ENCODE assay signal across 1 cellular context in the genomic region with DNA sequence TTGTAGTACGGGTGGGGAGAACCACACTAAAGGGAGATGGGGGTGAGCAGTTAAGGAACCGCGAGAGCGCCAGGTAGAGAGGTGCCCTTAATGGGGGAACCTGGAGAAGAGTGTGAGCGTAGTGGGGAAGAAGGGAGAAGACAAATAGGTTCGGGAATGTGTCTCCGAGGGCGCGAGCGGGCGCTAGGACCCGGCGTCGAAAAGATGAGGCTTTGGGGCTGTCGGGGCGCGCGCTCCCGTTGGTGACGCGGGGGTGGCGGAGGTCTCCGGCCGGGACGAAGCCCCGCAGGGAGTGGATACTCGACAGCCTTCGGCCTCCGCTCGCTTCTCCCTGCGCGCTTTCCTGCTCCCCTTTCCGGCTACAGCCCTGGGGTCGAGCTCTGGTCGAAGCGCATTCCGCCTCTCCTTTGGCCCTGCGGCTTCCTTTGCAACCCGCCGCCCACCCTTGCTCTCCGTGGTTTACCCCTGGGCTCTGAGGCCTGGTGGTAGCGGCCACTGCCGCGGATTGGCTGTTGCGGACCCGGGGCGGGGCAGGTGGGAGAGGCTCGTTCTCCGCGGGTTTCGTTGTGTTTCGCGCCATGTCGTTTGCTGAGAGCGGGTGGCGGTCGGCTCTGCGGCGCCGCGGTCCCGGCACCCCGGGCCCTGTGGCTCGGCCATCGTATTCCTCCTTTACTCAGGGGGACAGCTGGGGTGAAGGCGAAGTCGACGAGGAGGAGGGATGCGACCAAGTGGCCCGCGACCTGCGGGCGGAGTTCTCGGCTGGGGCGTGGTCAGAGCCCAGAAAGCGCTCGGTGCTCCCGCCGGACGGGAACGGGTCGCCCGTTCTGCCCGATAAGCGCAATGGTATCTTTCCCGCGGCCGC.
A peak's percentile ranks its signal among the peaks of the same experiment; 100 is the strongest.
TF ChIP-seq lines count a peak whose summit lies in the region.

TSS of gene ARL6IP6 (plus strand) at position 574 of the 862 bp plus-strand sequence. CDS start at position 579, 5 bp downstream.

TF ChIP-seq in HepG2, 621 proteins besides CTCF, POLR2A, EP300 and RAD21 (continued from another document and continues in another):
- TF ChIP-seq ARID5B (CRISPR knock-in tag; IDR thresholded peaks at IDR 0.05) (no peak), E2F1 (CRISPR knock-in tag; IDR thresholded peaks at IDR 0.05) (peak; percentile 88; the same call in 1 of the 2 replicates), BRCA1 (CRISPR knock-in tag; IDR thresholded peaks at IDR 0.05) (peak; percentile 36), ZNF556 (CRISPR knock-in tag; IDR thresholded peaks at IDR 0.05; ENCODE audit: borderline replicate concordance) (peak; percentile 12; the same call in 1 of the 2 replicates), NONO (IDR thresholded peaks at IDR 0.05) (no peak), NONO (CRISPR knock-in tag; conservative IDR thresholded peaks at IDR 0.05) (peak; percentile 93), ATAD3A (CRISPR knock-in tag; IDR thresholded peaks at IDR 0.05) (no peak; the same call in 1 of the 2 replicates), TP53 (CRISPR knock-in tag; conservative IDR thresholded peaks at IDR 0.05) (no peak; the same call in 1 of the 2 replicates), NR2F6 (IDR thresholded peaks at IDR 0.05) (no peak), NR2F6 (CRISPR knock-in tag; IDR thresholded peaks at IDR 0.05) (peak; percentile 34), U2AF1 (optimal IDR thresholded peaks at IDR 0.05; ENCODE audit: low read depth, low read length) (peak; percentile 96), PATZ1 (CRISPR knock-in tag; IDR thresholded peaks at IDR 0.05) (peak; percentile 2), CCAR2 (optimal IDR thresholded peaks at IDR 0.05; ENCODE audit: low read depth, low read length) (no peak), SATB2 (CRISPR knock-in tag; IDR thresholded peaks at IDR 0.05) (peak; percentile 83; the same call in 1 of the 2 replicates), SAP130 (CRISPR knock-in tag; IDR thresholded peaks at IDR 0.05; ENCODE audit: low read depth) (peak; percentile 77), ETV6 (CRISPR knock-in tag; conservative IDR thresholded peaks at IDR 0.05) (no peak; the same call in 1 of the 2 replicates), ZNF3 (CRISPR knock-in tag; IDR thresholded peaks at IDR 0.05) (no peak), NR2F1 (CRISPR knock-in tag; IDR thresholded peaks at IDR 0.05) (peak in 1 of 2 experiments; percentile 41; a peak in 2 of 4 replicates), CHD4 (IDR thresholded peaks at IDR 0.05; ENCODE audit: borderline replicate concordance, low read length) (no peak), NPAS2 (CRISPR knock-in tag; IDR thresholded peaks at IDR 0.05; ENCODE audit: borderline replicate concordance) (no peak), ZNF20 (CRISPR knock-in tag; IDR thresholded peaks at IDR 0.05) (peak; percentile 97), ZSCAN22 (CRISPR knock-in tag; IDR thresholded peaks at IDR 0.05) (no peak; the same call in 1 of the 2 replicates), ZNF260 (CRISPR knock-in tag; IDR thresholded peaks at IDR 0.05; ENCODE audit: borderline replicate concordance, low read depth) (no peak), ZNF589 (CRISPR knock-in tag; conservative IDR thresholded peaks at IDR 0.05) (peak; percentile 91; the same call in 1 of the 2 replicates), KDM6A (CRISPR knock-in tag; IDR thresholded peaks at IDR 0.05; ENCODE audit: low read depth) (no peak), ZMAT5 (CRISPR knock-in tag; IDR thresholded peaks at IDR 0.05; ENCODE audit: borderline replicate concordance, low read depth) (no peak), ZNF205 (CRISPR knock-in tag; IDR thresholded peaks at IDR 0.05) (no peak; the same call in 1 of the 2 replicates), PPARG (CRISPR knock-in tag; conservative IDR thresholded peaks at IDR 0.05) (no peak), GABPA (IDR thresholded peaks at IDR 0.05; ENCODE audit: low read depth, low read length) (no peak), GABPA (CRISPR knock-in tag; IDR thresholded peaks at IDR 0.05; ENCODE audit: low read depth) (no peak; the same call in 1 of the 2 replicates), ZNF33B (CRISPR knock-in tag; IDR thresholded peaks at IDR 0.05) (peak; percentile 91)
- TF ChIP-seq, protein P1, sequence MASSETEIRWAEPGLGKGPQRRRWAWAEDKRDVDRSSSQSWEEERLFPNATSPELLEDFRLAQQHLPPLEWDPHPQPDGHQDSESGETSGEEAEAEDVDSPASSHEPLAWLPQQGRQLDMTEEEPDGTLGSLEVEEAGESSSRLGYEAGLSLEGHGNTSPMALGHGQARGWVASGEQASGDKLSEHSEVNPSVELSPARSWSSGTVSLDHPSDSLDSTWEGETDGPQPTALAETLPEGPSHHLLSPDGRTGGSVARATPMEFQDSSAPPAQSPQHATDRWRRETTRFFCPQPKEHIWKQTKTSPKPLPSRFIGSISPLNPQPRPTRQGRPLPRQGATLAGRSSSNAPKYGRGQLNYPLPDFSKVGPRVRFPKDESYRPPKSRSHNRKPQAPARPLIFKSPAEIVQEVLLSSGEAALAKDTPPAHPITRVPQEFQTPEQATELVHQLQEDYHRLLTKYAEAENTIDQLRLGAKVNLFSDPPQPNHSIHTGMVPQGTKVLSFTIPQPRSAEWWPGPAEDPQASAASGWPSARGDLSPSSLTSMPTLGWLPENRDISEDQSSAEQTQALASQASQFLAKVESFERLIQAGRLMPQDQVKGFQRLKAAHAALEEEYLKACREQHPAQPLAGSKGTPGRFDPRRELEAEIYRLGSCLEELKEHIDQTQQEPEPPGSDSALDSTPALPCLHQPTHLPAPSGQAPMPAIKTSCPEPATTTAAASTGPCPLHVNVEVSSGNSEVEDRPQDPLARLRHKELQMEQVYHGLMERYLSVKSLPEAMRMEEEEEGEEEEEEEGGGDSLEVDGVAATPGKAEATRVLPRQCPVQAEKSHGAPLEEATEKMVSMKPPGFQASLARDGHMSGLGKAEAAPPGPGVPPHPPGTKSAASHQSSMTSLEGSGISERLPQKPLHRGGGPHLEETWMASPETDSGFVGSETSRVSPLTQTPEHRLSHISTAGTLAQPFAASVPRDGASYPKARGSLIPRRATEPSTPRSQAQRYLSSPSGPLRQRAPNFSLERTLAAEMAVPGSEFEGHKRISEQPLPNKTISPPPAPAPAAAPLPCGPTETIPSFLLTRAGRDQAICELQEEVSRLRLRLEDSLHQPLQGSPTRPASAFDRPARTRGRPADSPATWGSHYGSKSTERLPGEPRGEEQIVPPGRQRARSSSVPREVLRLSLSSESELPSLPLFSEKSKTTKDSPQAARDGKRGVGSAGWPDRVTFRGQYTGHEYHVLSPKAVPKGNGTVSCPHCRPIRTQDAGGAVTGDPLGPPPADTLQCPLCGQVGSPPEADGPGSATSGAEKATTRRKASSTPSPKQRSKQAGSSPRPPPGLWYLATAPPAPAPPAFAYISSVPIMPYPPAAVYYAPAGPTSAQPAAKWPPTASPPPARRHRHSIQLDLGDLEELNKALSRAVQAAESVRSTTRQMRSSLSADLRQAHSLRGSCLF (CRISPR knock-in tag; IDR thresholded peaks at IDR 0.05; ENCODE audit: borderline replicate concordance) = no peak; the same call in 1 of the 2 replicates
- TF ChIP-seq, protein P2, sequence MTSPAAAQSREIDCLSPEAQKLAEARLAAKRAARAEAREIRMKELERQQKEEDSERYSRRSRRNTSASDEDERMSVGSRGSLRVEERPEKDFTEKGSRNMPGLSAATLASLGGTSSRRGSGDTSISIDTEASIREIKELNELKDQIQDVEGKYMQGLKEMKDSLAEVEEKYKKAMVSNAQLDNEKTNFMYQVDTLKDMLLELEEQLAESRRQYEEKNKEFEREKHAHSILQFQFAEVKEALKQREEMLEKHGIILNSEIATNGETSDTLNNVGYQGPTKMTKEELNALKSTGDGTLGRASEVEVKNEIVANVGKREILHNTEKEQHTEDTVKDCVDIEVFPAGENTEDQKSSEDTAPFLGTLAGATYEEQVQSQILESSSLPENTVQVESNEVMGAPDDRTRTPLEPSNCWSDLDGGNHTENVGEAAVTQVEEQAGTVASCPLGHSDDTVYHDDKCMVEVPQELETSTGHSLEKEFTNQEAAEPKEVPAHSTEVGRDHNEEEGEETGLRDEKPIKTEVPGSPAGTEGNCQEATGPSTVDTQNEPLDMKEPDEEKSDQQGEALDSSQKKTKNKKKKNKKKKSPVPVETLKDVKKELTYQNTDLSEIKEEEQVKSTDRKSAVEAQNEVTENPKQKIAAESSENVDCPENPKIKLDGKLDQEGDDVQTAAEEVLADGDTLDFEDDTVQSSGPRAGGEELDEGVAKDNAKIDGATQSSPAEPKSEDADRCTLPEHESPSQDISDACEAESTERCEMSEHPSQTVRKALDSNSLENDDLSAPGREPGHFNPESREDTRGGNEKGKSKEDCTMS (CRISPR knock-in tag; conservative IDR thresholded peaks at IDR 0.05) = no peak
- TF ChIP-seq, protein P3, sequence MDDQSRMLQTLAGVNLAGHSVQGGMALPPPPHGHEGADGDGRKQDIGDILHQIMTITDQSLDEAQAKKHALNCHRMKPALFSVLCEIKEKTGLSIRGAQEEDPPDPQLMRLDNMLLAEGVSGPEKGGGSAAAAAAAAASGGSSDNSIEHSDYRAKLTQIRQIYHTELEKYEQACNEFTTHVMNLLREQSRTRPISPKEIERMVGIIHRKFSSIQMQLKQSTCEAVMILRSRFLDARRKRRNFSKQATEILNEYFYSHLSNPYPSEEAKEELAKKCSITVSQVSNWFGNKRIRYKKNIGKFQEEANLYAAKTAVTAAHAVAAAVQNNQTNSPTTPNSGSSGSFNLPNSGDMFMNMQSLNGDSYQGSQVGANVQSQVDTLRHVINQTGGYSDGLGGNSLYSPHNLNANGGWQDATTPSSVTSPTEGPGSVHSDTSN (CRISPR knock-in tag; IDR thresholded peaks at IDR 0.05; ENCODE audit: borderline replicate concordance) = no peak; the same call in 1 of the 2 replicates
- TF ChIP-seq, protein P4, sequence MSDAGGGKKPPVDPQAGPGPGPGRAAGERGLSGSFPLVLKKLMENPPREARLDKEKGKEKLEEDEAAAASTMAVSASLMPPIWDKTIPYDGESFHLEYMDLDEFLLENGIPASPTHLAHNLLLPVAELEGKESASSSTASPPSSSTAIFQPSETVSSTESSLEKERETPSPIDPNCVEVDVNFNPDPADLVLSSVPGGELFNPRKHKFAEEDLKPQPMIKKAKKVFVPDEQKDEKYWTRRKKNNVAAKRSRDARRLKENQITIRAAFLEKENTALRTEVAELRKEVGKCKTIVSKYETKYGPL (CRISPR knock-in tag; IDR thresholded peaks at IDR 0.05) = peak; percentile 81; the same call in 1 of the 2 replicates
- TF ChIP-seq, protein P5, sequence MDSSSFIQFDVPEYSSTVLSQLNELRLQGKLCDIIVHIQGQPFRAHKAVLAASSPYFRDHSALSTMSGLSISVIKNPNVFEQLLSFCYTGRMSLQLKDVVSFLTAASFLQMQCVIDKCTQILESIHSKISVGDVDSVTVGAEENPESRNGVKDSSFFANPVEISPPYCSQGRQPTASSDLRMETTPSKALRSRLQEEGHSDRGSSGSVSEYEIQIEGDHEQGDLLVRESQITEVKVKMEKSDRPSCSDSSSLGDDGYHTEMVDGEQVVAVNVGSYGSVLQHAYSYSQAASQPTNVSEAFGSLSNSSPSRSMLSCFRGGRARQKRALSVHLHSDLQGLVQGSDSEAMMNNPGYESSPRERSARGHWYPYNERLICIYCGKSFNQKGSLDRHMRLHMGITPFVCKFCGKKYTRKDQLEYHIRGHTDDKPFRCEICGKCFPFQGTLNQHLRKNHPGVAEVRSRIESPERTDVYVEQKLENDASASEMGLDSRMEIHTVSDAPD (CRISPR knock-in tag; IDR thresholded peaks at IDR 0.05) = peak; percentile 84
